9 cellular contexts compared by ENCODE assay signal in genomic region chr5:52657231-52657645, GRCh38.
DNase-seq lines count a peak whose midpoint lies in the region; ATAC-seq and TF ChIP-seq lines count a peak whose summit lies in the region.
"Had no signal": no experiment of that assay in that cellular context is flagged by ENCODE, and none has a peak within 500 bp of the region (broad histone marks: within the 10 kb centered on the region; RNA-seq: fewer than 3 reads in every experiment).

No MANE protein-coding gene starts in this region.

- TF ChIP-seq EP300 in gastroesophageal sphincter (IDR thresholded peaks at IDR 0.05) = no peak

- H3K36me3 ChIP-seq in gastroesophageal sphincter = no peaks in the 10 kb centered on the region
- no peaks in the 10 kb centered on the region for H3K36me3 ChIP-seq in spleen

- no peaks in the 10 kb centered on the region for H3K27me3 ChIP-seq in gastroesophageal sphincter
- peaks cover 0 to 8% (median 0%) of the 10 kb centered on the region in 7 donors for H3K27me3 ChIP-seq in spleen (replicated peaks in 1 of 7)

- H3K4me3 ChIP-seq in NB4 (ENCODE audit: low read depth, low read length) = no peak overlapping the region
- H3K4me3 ChIP-seq in gastroesophageal sphincter = no peak overlapping the region
- no peak overlapping the region for H3K4me3 ChIP-seq in spleen

- H3K27ac ChIP-seq in gastroesophageal sphincter = no peak overlapping the region
- no peak overlapping the region for H3K27ac ChIP-seq in spleen

- no peaks in the 10 kb centered on the region for H3K9me3 ChIP-seq in gastroesophageal sphincter
- no peaks in the 10 kb centered on the region for H3K9me3 ChIP-seq in spleen

- TF ChIP-seq CTCF in GM12872 (IDR thresholded peaks at IDR 0.05; ENCODE audit: insufficient read depth, low read depth, low read length) = peak; percentile 37; the same call in 2 of the 3 replicates
- TF ChIP-seq CTCF in NB4 (IDR thresholded peaks at IDR 0.05; ENCODE audit: low read depth, low read length) = no peak
- TF ChIP-seq CTCF in gastroesophageal sphincter (IDR thresholded peaks at IDR 0.05) = peak; percentile 36 to 59 (median 47)
- peak in 9 of 11 experiments; percentile 22 to 60 (median 53) for TF ChIP-seq CTCF in spleen (IDR thresholded peaks at IDR 0.05 in 8 of 11, conservative IDR thresholded peaks at IDR 0.05 in 3 of 11)

- 0% methylated on average over 3 of the region's 3 CpGs for WGBS in gastroesophageal sphincter (ENCODE audit: low coverage in 1 of 2), 2 donors
- 4 to 16% (median 5%) methylated on average over 3 of the region's 3 CpGs for WGBS in spleen, 5 donors

- DNase-seq in A172 (ENCODE audit: low spot score) = peak; percentile 28
- DNase-seq in NB4 (ENCODE audit: low read depth) = peak; percentile 56
- DNase-seq in SKM-1 (lab: John Stamatoyannopoulos, UW; ENCODE audit: unreplicated experiment) = peak; percentile 26
- no peak for DNase-seq in spleen
- DNase-seq: activated naive CD8-positive, alpha-beta T cell treated with anti-CD3 and anti-CD28 coated beads, Interleukin-2, amount 10 ng/mL, durations not matched to agents 7 days and 5 days had no signal

- TF ChIP-seq POLR2A in NB4 (IDR thresholded peaks at IDR 0.05; ENCODE audit: extremely low read depth, insufficient read length) (no peak), gastroesophageal sphincter (IDR thresholded peaks at IDR 0.05) (no peak), spleen (IDR thresholded peaks at IDR 0.05) (no peak)

- intact Hi-C loops in spleen (cut with DNase I; ENCODE audit: low total_unique reads) = loop anchor here (5.0 kb wide), 1 partner anchor 1695 kb away; no protein-coding TSS in a partner anchor

- ATAC-seq in gastroesophageal sphincter (no peak), HG02981 (IDR thresholded peaks at IDR 0.05; ENCODE audit: unreplicated experiment) (no peak), GM18520 (IDR thresholded peaks at IDR 0.05; ENCODE audit: unreplicated experiment) (no peak)

- H3K4me1 ChIP-seq in gastroesophageal sphincter = no peaks in the 10 kb centered on the region
- H3K4me1 ChIP-seq in spleen = peaks cover 0 to 11% (median 4%) of the 10 kb centered on the region in 6 donors
